19 cellular contexts compared by ENCODE assay signal in genomic region chr9:99269429-99269828, GRCh38. TPM values are rescaled to one million over a fixed set of nuclear protein-coding genes. Genes with fewer than 3 reads are reported as not detected.
DNase-seq lines count a peak whose midpoint lies in the region; ATAC-seq and TF ChIP-seq lines count a peak whose summit lies in the region.
"Had no signal": no experiment of that assay in that cellular context is flagged by ENCODE, and none has a peak within 500 bp of the region (broad histone marks: within the 10 kb centered on the region; RNA-seq: fewer than 3 reads in every experiment).

No MANE protein-coding gene starts in this region.

- no peaks in the 10 kb centered on the region for H4K20me1 ChIP-seq in osteoblast (ENCODE audit: insufficient read depth, low read length)

- peaks cover 9 to 10% of the 10 kb centered on the region in 2 donors for H3K4me1 Mint-ChIP-seq in effector memory CD8-positive, alpha-beta T cell (ENCODE audit: low read depth in 2 of 2)

- no peaks in the 10 kb centered on the region for H3K9me3 ChIP-seq in osteoblast (ENCODE audit: low read depth, low read length)
- H3K9me3 ChIP-seq: BE2C, sigmoid colon, uterus had no signal

- peak; percentile 90 for DNase-seq in AG10803 (ENCODE audit: low read depth)
- DNase-seq in NCI-H226: peak; percentile 60
- DNase-seq in dedifferentiated amniotic fluid mesenchymal stem cell (ENCODE audit: extremely low spot score): peak; percentile 66
- peak; percentile 82 for DNase-seq in osteoblast (ENCODE audit: insufficient read length, low spot score, missing footprints)
- DNase-seq in kidney tubule cell (ENCODE audit: low spot score): no peak
- DNase-seq in caudate nucleus (lab: John Stamatoyannopoulos, UW): no peak
- no peak for DNase-seq in effector memory CD8-positive, alpha-beta T cell
- DNase-seq: activated naive CD4-positive, alpha-beta T cell treated with anti-CD3 and anti-CD28 coated beads, Interleukin-2, amount 10 ng/mL, durations not matched to agents 7 days and 5 days; BE2C; effector CD4-positive, alpha-beta T cell; GF-D8; NCI-H1436; occipital lobe; sigmoid colon; stimulated activated CD4-positive, alpha-beta T cell treated with anti-CD3 and anti-CD28 coated beads, Interleukin-2, amount 100 ng/mL, for 48 hours; uterus had no signal

- H3K27ac ChIP-seq in osteoblast (ENCODE audit: low read depth, low read length): peak overlapping the region; percentile 63
- no peak overlapping the region for H3K27ac ChIP-seq in caudate nucleus (ENCODE audit: low read depth, low read length)
- H3K27ac ChIP-seq: sigmoid colon, uterus had no signal

- H3K9me3 Mint-ChIP-seq in effector memory CD8-positive, alpha-beta T cell: no peaks in the 10 kb centered on the region
- H3K9me3 Mint-ChIP-seq: activated CD4-positive, alpha-beta T cell treated with anti-CD3 and anti-CD28 coated beads, Interleukin-2, amount 10 ng/mL, durations not matched to agents 24 days and 14 days; activated naive CD4-positive, alpha-beta T cell treated with anti-CD3 and anti-CD28 coated beads, Interleukin-2, amount 10 ng/mL, durations not matched to agents 7 days and 5 days had no signal

- no peak for TF ChIP-seq CTCF in AG10803 (conservative IDR thresholded peaks at IDR 0.05; ENCODE audit: low read length)
- TF ChIP-seq CTCF in osteoblast (IDR thresholded peaks at IDR 0.05; ENCODE audit: extremely low read depth, low read depth, low read length): no peak

- H3K36me3 ChIP-seq in osteoblast (ENCODE audit: insufficient read depth, low read length): no peaks in the 10 kb centered on the region
- H3K36me3 ChIP-seq: BE2C, sigmoid colon, uterus had no signal

- H2AFZ ChIP-seq in osteoblast (ENCODE audit: low read length): no peak overlapping the region

- H3K27ac Mint-ChIP-seq in effector memory CD8-positive, alpha-beta T cell: no peak overlapping the region
- H3K27ac Mint-ChIP-seq: activated CD4-positive, alpha-beta T cell treated with anti-CD3 and anti-CD28 coated beads, Interleukin-2, amount 10 ng/mL, durations not matched to agents 24 days and 14 days; activated naive CD4-positive, alpha-beta T cell treated with anti-CD3 and anti-CD28 coated beads, Interleukin-2, amount 10 ng/mL, durations not matched to agents 7 days and 5 days had no signal

- H3K36me3 Mint-ChIP-seq in effector memory CD8-positive, alpha-beta T cell (ENCODE audit: insufficient read depth): peaks cover 3% of the 10 kb centered on the region
- H3K36me3 Mint-ChIP-seq: activated naive CD4-positive, alpha-beta T cell treated with anti-CD3 and anti-CD28 coated beads, Interleukin-2, amount 10 ng/mL, durations not matched to agents 7 days and 5 days had no signal

- H3K4me3 Mint-ChIP-seq in effector memory CD8-positive, alpha-beta T cell: no peak overlapping the region
- H3K4me3 Mint-ChIP-seq: activated CD4-positive, alpha-beta T cell treated with anti-CD3 and anti-CD28 coated beads, Interleukin-2, amount 10 ng/mL, durations not matched to agents 24 days and 14 days; activated naive CD4-positive, alpha-beta T cell treated with anti-CD3 and anti-CD28 coated beads, Interleukin-2, amount 10 ng/mL, durations not matched to agents 7 days and 5 days had no signal

- peak overlapping the region; percentile 32 for H3K4me2 ChIP-seq in osteoblast (ENCODE audit: insufficient read depth, low read length)

- H3K27me3 ChIP-seq in osteoblast (ENCODE audit: insufficient read depth, low read length): no peaks in the 10 kb centered on the region
- H3K27me3 ChIP-seq: BE2C, sigmoid colon, uterus had no signal

- ATAC-seq in GM18870 (IDR thresholded peaks at IDR 0.05; ENCODE audit: unreplicated experiment): no peak
- no peak for ATAC-seq in effector memory CD8-positive, alpha-beta T cell (replicated peaks)
- ATAC-seq: left lobe of liver had no signal

- H3K4me1 ChIP-seq in osteoblast (ENCODE audit: insufficient read depth, low read length): peaks cover 13% of the 10 kb centered on the region
- H3K4me1 ChIP-seq: BE2C, uterus had no signal

- H3K79me2 ChIP-seq in osteoblast (ENCODE audit: insufficient read depth, low read length): no peaks in the 10 kb centered on the region

- H3K4me3 ChIP-seq in AG10803 (ENCODE audit: low read length): no peak overlapping the region
- H3K4me3 ChIP-seq in osteoblast (ENCODE audit: insufficient read depth, low read length): no peak overlapping the region
- H3K4me3 ChIP-seq: sigmoid colon, uterus had no signal

- peaks cover 16 to 20% of the 10 kb centered on the region in 2 donors for H3K27me3 Mint-ChIP-seq in effector memory CD8-positive, alpha-beta T cell

RNA-seq across cellular contexts. Expression of gene SEC61B, which starts 47.3 kb away (rescaled TPM):
- total RNA-seq in osteoblast: 73.1 and 84.0 TPM in 2 replicates

RNA-seq across cellular contexts. Expression of gene ALG2, which starts 47.7 kb away (rescaled TPM):
- 45.1 and 51.8 TPM in 2 replicates for total RNA-seq in osteoblast

Comparison
In these comparisons a context has a peak if more than half of its experiments do, and no peak if none do; other contexts are left out.
1. DNase-seq: peak in AG10803 (single experiment), NCI-H226 (single experiment), dedifferentiated amniotic fluid mesenchymal stem cell (single experiment) and osteoblast (single experiment); none in kidney tubule cell (single experiment), caudate nucleus (0 of 61) and effector memory CD8-positive, alpha-beta T cell (0 of 3).